In genomic region chr7:41889472-41889871, GRCh38 we compare ENCODE assay signal across 18 cellular contexts.
A peak's percentile ranks its signal among the peaks of the same experiment; 100 is the strongest.
DNase-seq lines count a peak whose midpoint lies in the region; ATAC-seq, FAIRE-seq and TF ChIP-seq lines count a peak whose summit lies in the region.
"Had no signal": no experiment of that assay in that cellular context is flagged by ENCODE, and none has a peak within 500 bp of the region (broad histone marks: within the 10 kb centered on the region; RNA-seq: fewer than 3 reads in every experiment).

No MANE protein-coding gene starts in this region.

- peaks cover 62% of the 10 kb centered on the region for H3K4me1 Mint-ChIP-seq in activated B cell treated with CpG ODN at 0.5 μM for 24 hours

- peaks cover 51% of the 10 kb centered on the region for H3K4me1 ChIP-seq in osteoblast (ENCODE audit: insufficient read depth, low read length)

- no peak for TF ChIP-seq CTCF in activated B cell treated with CpG ODN at 0.5 μM for 24 hours (IDR thresholded peaks at IDR 0.05)
- TF ChIP-seq CTCF in osteoblast (IDR thresholded peaks at IDR 0.05; ENCODE audit: extremely low read depth, low read depth, low read length): no peak

- no peaks in the 10 kb centered on the region for H3K79me2 ChIP-seq in osteoblast (ENCODE audit: insufficient read depth, low read length)

- ATAC-seq in GM18907 (IDR thresholded peaks at IDR 0.05; ENCODE audit: unreplicated experiment): peak; percentile 7
- ATAC-seq in HG02678 (IDR thresholded peaks at IDR 0.05; ENCODE audit: unreplicated experiment): peak; percentile 11
- ATAC-seq in activated B cell treated with CpG ODN at 0.5 μM for 24 hours (ENCODE audit: low read depth): no peak
- ATAC-seq in HG02763 (IDR thresholded peaks at IDR 0.05; ENCODE audit: unreplicated experiment): no peak
- ATAC-seq in GM19397 (IDR thresholded peaks at IDR 0.05; ENCODE audit: unreplicated experiment): no peak
- ATAC-seq: heart right ventricle, PC-3, right cardiac atrium had no signal

- H3K27ac Mint-ChIP-seq in activated B cell treated with CpG ODN at 0.5 μM for 24 hours: no peak overlapping the region

- peak overlapping the region; percentile 14 for H2AFZ ChIP-seq in osteoblast (ENCODE audit: low read length)

- no peaks in the 10 kb centered on the region for H3K9me3 ChIP-seq in osteoblast (ENCODE audit: low read depth, low read length)
- H3K9me3 ChIP-seq: heart right ventricle had no signal

- peak overlapping the region; percentile 39 for H3K4me3 Mint-ChIP-seq in activated B cell treated with CpG ODN at 0.5 μM for 24 hours

- H3K4me3 ChIP-seq in osteoblast (ENCODE audit: insufficient read depth, low read length): no peak overlapping the region
- H3K4me3 ChIP-seq: heart right ventricle had no signal

- no peak for DNase-seq in activated B cell treated with CpG ODN at 0.5 μM for 24 hours
- no peak for DNase-seq in osteoblast (ENCODE audit: insufficient read length, low spot score, missing footprints)
- no peak for DNase-seq in H54 (ENCODE audit: insufficient read length, low spot score)
- no peak for DNase-seq in AG20443 (ENCODE audit: low spot score)
- DNase-seq: activated CD4-positive, alpha-beta T cell treated with anti-CD3 and anti-CD28 coated beads, Interleukin-2, amount 50 U/mL, for 48 hours; amniotic stem cell; C1 segment of cervical spinal cord; central memory CD4-positive, alpha-beta T cell; heart right ventricle; NCI-H187 treated with DMSO at 0.1 percent for 48 hours; NCI-H524; PC-3; right cardiac atrium had no signal

- H3K36me3 Mint-ChIP-seq in activated B cell treated with CpG ODN at 0.5 μM for 24 hours (ENCODE audit: low read depth): no peaks in the 10 kb centered on the region

- H3K36me3 ChIP-seq in osteoblast (ENCODE audit: insufficient read depth, low read length): no peaks in the 10 kb centered on the region
- H3K36me3 ChIP-seq: heart right ventricle had no signal

- no peak for TF ChIP-seq POLR2A in H54 (IDR thresholded peaks at IDR 0.05; ENCODE audit: low read depth, low read length)

- intact Hi-C loops in activated B cell treated with CpG ODN at 0.5 μM for 24 hours (cut with micrococcal nuclease): loop anchor here (10.0 kb wide), 2 partner anchors 415 to 1945 kb away; no protein-coding TSS in a partner anchor

- H3K4me2 ChIP-seq in osteoblast (ENCODE audit: insufficient read depth, low read length): no peak overlapping the region

- H3K9me3 Mint-ChIP-seq in activated B cell treated with CpG ODN at 0.5 μM for 24 hours: no peaks in the 10 kb centered on the region

- POLR2A ChIA-PET in activated B cell treated with CpG ODN at 0.5 μM for 24 hours (lab: Charles Lee): no interaction called here

- H4K20me1 ChIP-seq in osteoblast (ENCODE audit: insufficient read depth, low read length): no peaks in the 10 kb centered on the region

- H3K27me3 ChIP-seq in osteoblast (ENCODE audit: insufficient read depth, low read length): no peaks in the 10 kb centered on the region

- H3K27me3 Mint-ChIP-seq in activated B cell treated with CpG ODN at 0.5 μM for 24 hours: no peaks in the 10 kb centered on the region

- H3K27ac ChIP-seq in osteoblast (ENCODE audit: low read depth, low read length): peak overlapping the region; percentile 99

- CTCF ChIA-PET in activated B cell treated with CpG ODN at 0.5 μM for 24 hours (lab: Charles Lee): interaction anchor here (1.5 kb wide), 1 partner anchor 51 kb away, joined by 5 read pairs; no protein-coding TSS in a partner anchor

- FAIRE-seq in H54 (lab: Jason Lieb, UNC): no peak
- FAIRE-seq: keratinocyte had no signal

Comparison
In these comparisons a context has a peak if more than half of its experiments do, and no peak if none do; other contexts are left out.
1. ATAC-seq: peak in GM18907 (single experiment) and HG02678 (single experiment); none in activated B cell treated with CpG ODN at 0.5 μM for 24 hours (single experiment), HG02763 (single experiment) and GM19397 (single experiment).